In the genomic region with DNA sequence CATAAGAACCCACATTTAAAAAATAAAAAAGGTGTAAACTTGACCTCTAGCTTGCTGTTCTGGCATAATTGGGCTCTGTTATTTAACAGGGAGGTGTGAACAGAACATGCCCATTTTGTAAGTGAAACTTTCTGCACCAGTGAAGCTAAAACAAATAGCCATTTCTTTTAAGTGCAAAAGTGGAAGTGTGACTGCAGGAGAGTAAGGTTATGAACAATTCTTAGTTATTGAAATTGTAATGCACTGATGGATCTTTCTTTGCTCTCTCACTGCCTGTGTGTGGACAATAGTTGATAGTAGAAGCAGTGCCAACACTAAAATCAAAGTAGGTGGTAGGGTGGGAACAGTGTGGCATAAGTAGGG, we compare ENCODE assay signal across 1 cellular context.
TF ChIP-seq lines count a peak whose summit lies in the region.

No MANE protein-coding gene starts in this region.

TF ChIP-seq in HepG2, 621 proteins besides CTCF, POLR2A, EP300 and RAD21 (continued from another document):
- TF ChIP-seq, protein P1, sequence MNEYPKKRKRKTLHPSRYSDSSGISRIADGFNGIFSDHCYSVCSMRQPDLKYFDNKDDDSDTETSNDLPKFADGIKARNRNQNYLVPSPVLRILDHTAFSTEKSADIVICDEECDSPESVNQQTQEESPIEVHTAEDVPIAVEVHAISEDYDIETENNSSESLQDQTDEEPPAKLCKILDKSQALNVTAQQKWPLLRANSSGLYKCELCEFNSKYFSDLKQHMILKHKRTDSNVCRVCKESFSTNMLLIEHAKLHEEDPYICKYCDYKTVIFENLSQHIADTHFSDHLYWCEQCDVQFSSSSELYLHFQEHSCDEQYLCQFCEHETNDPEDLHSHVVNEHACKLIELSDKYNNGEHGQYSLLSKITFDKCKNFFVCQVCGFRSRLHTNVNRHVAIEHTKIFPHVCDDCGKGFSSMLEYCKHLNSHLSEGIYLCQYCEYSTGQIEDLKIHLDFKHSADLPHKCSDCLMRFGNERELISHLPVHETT (CRISPR knock-in tag; conservative IDR thresholded peaks at IDR 0.05), result no peak
- TF ChIP-seq ZFY (CRISPR knock-in tag; IDR thresholded peaks at IDR 0.05) (no peak), DNMT3B (CRISPR knock-in tag; conservative IDR thresholded peaks at IDR 0.05) (no peak), RBM22 (optimal IDR thresholded peaks at IDR 0.05; ENCODE audit: low read length) (no peak)
